20 cellular contexts compared by ENCODE assay signal in the genomic region with DNA sequence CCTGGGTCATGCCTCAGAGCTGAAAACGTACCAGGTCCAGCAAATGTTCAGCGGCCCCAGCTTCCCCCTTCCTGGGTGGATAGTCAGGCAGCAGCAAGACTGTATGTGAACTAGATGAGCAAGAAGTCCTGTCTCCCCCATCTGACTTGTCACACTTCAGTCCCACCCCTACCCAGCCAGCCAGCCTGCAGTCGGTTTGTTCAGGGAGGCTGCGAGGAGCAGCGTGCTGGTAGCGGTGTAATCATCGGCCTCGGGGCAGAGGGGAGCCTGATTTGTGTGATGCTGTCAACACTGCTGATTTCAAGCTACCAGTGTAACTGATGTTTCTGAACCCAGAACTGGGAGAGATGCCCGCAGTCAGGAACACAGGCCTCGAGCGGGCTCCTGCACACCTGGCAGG. TPM values are rescaled to one million over a fixed set of nuclear protein-coding genes. Genes with fewer than 3 reads are reported as not detected.
"Had no signal": no experiment of that assay in that cellular context is flagged by ENCODE, and none has a peak within 500 bp of the region (broad histone marks: within the 10 kb centered on the region; RNA-seq: fewer than 3 reads in every experiment).

No MANE protein-coding gene starts in this region.

- H3K4me1 ChIP-seq: ascending aorta, breast epithelium, lower lobe of right lung had no signal

- H3K27ac ChIP-seq: ascending aorta, breast epithelium, esophagus squamous epithelium, lower lobe of right lung, tibial nerve had no signal

- H3K27me3 ChIP-seq: ascending aorta, breast epithelium, esophagus squamous epithelium, tibial nerve had no signal

- H3K9me3 Mint-ChIP-seq: activated CD4-positive, alpha-beta T cell treated with anti-CD3 and anti-CD28 coated beads, Interleukin-2, amount 10 ng/mL, durations not matched to agents 7 days and 5 days; activated naive CD4-positive, alpha-beta T cell treated with anti-CD3 and anti-CD28 coated beads, Interleukin-2, amount 10 ng/mL, durations not matched to agents 7 days and 5 days; activated T-cell treated with anti-CD3 and anti-CD28 coated beads, Interleukin-2, amount 50 U/mL, for 4 hours; dendritic cell treated with granulocyte-macrophage colony-stimulating factor and Interleukin-4, amounts not matched to agents 40 ng/mL and 50 ng/mL, for 4 days; nephron; stimulated activated naive CD8-positive, alpha-beta T cell treated with anti-CD3 and anti-CD28 coated beads, Interleukin-15, Interleukin-2, amounts not matched to agents 100 ng/mL and 50 ng/mL, for 24 hours had no signal

- DNase-seq: activated CD4-positive, alpha-beta T cell treated with anti-CD3 and anti-CD28 coated beads, Interleukin-2, amount 10 ng/mL, durations not matched to agents 7 days and 5 days; activated CD8-positive, alpha-beta memory T cell treated with anti-CD3 and anti-CD28 coated beads, Interleukin-2, amount 50 U/mL, for 4 hours; activated effector memory CD4-positive, alpha-beta T cell treated with Interleukin-2 at 50 U/mL for 16 hours; activated naive CD4-positive, alpha-beta T cell treated with anti-CD3 and anti-CD28 coated beads, Interleukin-2, amount 10 ng/mL, durations not matched to agents 7 days and 5 days; activated T-cell treated with anti-CD3 and anti-CD28 coated beads, Interleukin-2, amount 50 U/mL, for 4 hours; cerebellar nuclear complex; effector memory CD4-positive, alpha-beta T cell; esophagus squamous epithelium; left colon; lower lobe of right lung; nucleus accumbens; T1000 had no signal

- ATAC-seq: activated CD4-positive, CD25-positive, alpha-beta regulatory T cell treated with anti-CD3 and anti-CD28 coated beads, Interleukin-2, amount 50 U/mL, for 24 hours; activated T-cell treated with anti-CD3 and anti-CD28 coated beads, Interleukin-2, amount 50 U/mL, for 4 hours; left colon; lower lobe of right lung had no signal

- H3K9me3 ChIP-seq: ascending aorta, breast epithelium, esophagus squamous epithelium, lower lobe of right lung, tibial nerve had no signal

- H3K4me1 Mint-ChIP-seq: nephron had no signal

- H3K4me3 Mint-ChIP-seq: activated CD4-positive, alpha-beta T cell treated with anti-CD3 and anti-CD28 coated beads, Interleukin-2, amount 10 ng/mL, durations not matched to agents 7 days and 5 days; activated naive CD4-positive, alpha-beta T cell treated with anti-CD3 and anti-CD28 coated beads, Interleukin-2, amount 10 ng/mL, durations not matched to agents 7 days and 5 days; activated T-cell treated with anti-CD3 and anti-CD28 coated beads, Interleukin-2, amount 50 U/mL, for 4 hours; dendritic cell treated with granulocyte-macrophage colony-stimulating factor and Interleukin-4, amounts not matched to agents 40 ng/mL and 50 ng/mL, for 4 days; nephron; stimulated activated naive CD8-positive, alpha-beta T cell treated with anti-CD3 and anti-CD28 coated beads, Interleukin-15, Interleukin-2, amounts not matched to agents 100 ng/mL and 50 ng/mL, for 24 hours had no signal

- H3K27ac Mint-ChIP-seq: activated naive CD4-positive, alpha-beta T cell treated with anti-CD3 and anti-CD28 coated beads, Interleukin-2, amount 10 ng/mL, durations not matched to agents 7 days and 5 days; dendritic cell treated with granulocyte-macrophage colony-stimulating factor and Interleukin-4, amounts not matched to agents 40 ng/mL and 50 ng/mL, for 4 days; nephron; stimulated activated naive CD8-positive, alpha-beta T cell treated with anti-CD3 and anti-CD28 coated beads, Interleukin-15, Interleukin-2, amounts not matched to agents 100 ng/mL and 50 ng/mL, for 24 hours had no signal

- H3K4me3 ChIP-seq: ascending aorta, breast epithelium, esophagus squamous epithelium, lower lobe of right lung, tibial nerve had no signal

- H3K27me3 Mint-ChIP-seq: activated CD4-positive, alpha-beta T cell treated with anti-CD3 and anti-CD28 coated beads, Interleukin-2, amount 10 ng/mL, durations not matched to agents 7 days and 5 days had no signal

RNA-seq across cellular contexts. Expression of gene MYRF, which starts 30.4 kb away (rescaled TPM):
- total RNA-seq: ascending aorta, skeletal muscle tissue had no signal
